In the genomic region with DNA sequence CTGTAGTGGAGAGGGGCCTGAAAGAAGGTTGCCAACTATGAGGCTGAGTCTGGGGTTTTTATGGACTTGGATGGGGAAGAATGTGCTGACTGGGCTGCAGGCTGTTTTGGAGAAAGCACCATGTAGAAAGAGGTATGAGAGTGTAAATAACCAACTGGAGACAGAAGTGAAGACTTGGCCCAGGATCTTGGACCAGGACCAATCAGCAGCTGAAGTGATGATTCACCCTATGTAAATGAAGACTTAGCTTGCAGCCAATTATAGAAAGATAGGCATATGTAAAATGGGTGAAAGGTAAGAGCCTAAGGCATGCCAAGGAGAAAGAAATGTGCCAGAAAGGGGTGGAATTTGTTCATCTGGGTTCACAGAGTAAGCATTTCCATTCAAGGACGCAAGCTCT, we compare ENCODE assay signal across 32 cellular contexts.
DNase-seq lines count a peak whose midpoint lies in the region; ATAC-seq and TF ChIP-seq lines count a peak whose summit lies in the region.
"Had no signal": no experiment of that assay in that cellular context is flagged by ENCODE, and none has a peak within 500 bp of the region (broad histone marks: within the 10 kb centered on the region; RNA-seq: fewer than 3 reads in every experiment).

No MANE protein-coding gene starts in this region.

- no peak overlapping the region for H3K4ac ChIP-seq in mesenchymal stem cell (ENCODE audit: low read depth in 1 of 2, low read length in 2 of 2)

- H3K4me3 Mint-ChIP-seq in T-cell: no peak overlapping the region
- H3K4me3 Mint-ChIP-seq: activated CD4-positive, alpha-beta T cell treated with anti-CD3 and anti-CD28 coated beads, Interleukin-2, amount 10 ng/mL, durations not matched to agents 7 days and 5 days; activated naive CD8-positive, alpha-beta T cell treated with anti-CD3 and anti-CD28 coated beads, Interleukin-2, amount 50 U/mL, for 24 hours; activated T-cell treated with anti-CD3 and anti-CD28 coated beads, Interleukin-2, amount 50 U/mL, for 24 hours; B cell; CD8-positive, alpha-beta T cell; H9; neural crest cell; WTC11 had no signal

- H2BK15ac ChIP-seq in mesenchymal stem cell (ENCODE audit: low read depth, poor library complexity, severe bottlenecking): no peak overlapping the region

- H3K4me2 ChIP-seq in PC-9 (peak overlapping the region; percentile 12; the same call in 1 of the 2 replicates), mammary epithelial cell (ENCODE audit: insufficient read depth, low read depth, low read length) (no peak overlapping the region), mesenchymal stem cell (ENCODE audit: low read length, poor library complexity, severe bottlenecking) (no peak overlapping the region)
- H3K4me2 ChIP-seq: smooth muscle cell had no signal

- H3K14ac ChIP-seq in mesenchymal stem cell (ENCODE audit: low read length in 2 of 2): no peak overlapping the region

- DNase-seq in ACHN: peak; percentile 6
- peak in 1 of 2 experiments; percentile 62 for DNase-seq in PC-9
- peak; percentile 6 for DNase-seq in mammary epithelial cell
- peak; percentile 0 for DNase-seq in mesenchymal stem cell
- DNase-seq in T-cell: no peak
- DNase-seq in tibial nerve (ENCODE audit: low spot score in 2 of 2): no peak
- DNase-seq in prostate gland (ENCODE audit: low spot score): no peak
- DNase-seq: activated CD4-positive, alpha-beta T cell treated with anti-CD3 and anti-CD28 coated beads, Interleukin-2, amount 10 ng/mL, durations not matched to agents 7 days and 5 days; activated gamma-delta T cell; activated naive CD8-positive, alpha-beta T cell treated with anti-CD3 and anti-CD28 coated beads, Interleukin-2, amount 50 U/mL, for 24 hours; activated T-cell treated with anti-CD3 and anti-CD28 coated beads, Interleukin-2, amount 50 U/mL, for 24 hours; CD8-positive, alpha-beta T cell; dorsolateral prefrontal cortex; H9; hypothalamus; NCI-H1436 treated with DMSO at 0.1 percent for 48 hours; NCI-H226; NCI-H526 treated with DMSO at 0.1 percent for 48 hours; Peyer's patch; right cardiac atrium; stimulated activated CD4-positive, alpha-beta T cell treated with anti-CD3 and anti-CD28 coated beads, Interleukin-1b, Interleukin-23, amount 100 ng/mL, for 48 hours; stimulated activated naive CD4-positive, alpha-beta T cell treated with Interleukin-2 at 50 U/mL for 16 hours; SW 1271; T1000 had no signal

- dilution Hi-C loops in mammary epithelial cell (cut with HindIII; ENCODE audit: low sequenced_read_pairs): no loop called here

- H3K27ac Mint-ChIP-seq in T-cell: no peak overlapping the region
- H3K27ac Mint-ChIP-seq: activated CD4-positive, alpha-beta T cell treated with anti-CD3 and anti-CD28 coated beads, Interleukin-2, amount 10 ng/mL, durations not matched to agents 7 days and 5 days; activated naive CD8-positive, alpha-beta T cell treated with anti-CD3 and anti-CD28 coated beads, Interleukin-2, amount 50 U/mL, for 24 hours; activated T-cell treated with anti-CD3 and anti-CD28 coated beads, Interleukin-2, amount 50 U/mL, for 24 hours; B cell; CD8-positive, alpha-beta T cell; WTC11 had no signal

- H3K36me3 ChIP-seq in PC-9 (ENCODE audit: low read depth) (no peaks in the 10 kb centered on the region), mammary epithelial cell (ENCODE audit: insufficient read depth, low read length) (no peaks in the 10 kb centered on the region), mesenchymal stem cell (ENCODE audit: control insufficient read depth in 1 of 2, insufficient read depth in 2 of 2, low read depth in 1 of 2, low read length in 2 of 2) (no peaks in the 10 kb centered on the region), tibial nerve (no peaks in the 10 kb centered on the region), prostate gland (no peaks in the 10 kb centered on the region)
- H3K36me3 ChIP-seq: Peyer's patch, vagina had no signal

- in situ Hi-C loops in ACHN (cut with HindIII; ENCODE audit: low pct_ligation_motif_present, low pct_unique_long_range_greater_than_20kb, low sequenced_read_pairs): no loop called here
- in situ Hi-C loops in mammary epithelial cell (cut with MboI; ENCODE audit: low sequenced_read_pairs in 2 of 2): no loop called here

- no peak overlapping the region for H3K23ac ChIP-seq in mesenchymal stem cell (ENCODE audit: low read length in 2 of 2)

- H3K27ac ChIP-seq in PC-9: no peak overlapping the region
- no peak overlapping the region for H3K27ac ChIP-seq in mammary epithelial cell (ENCODE audit: insufficient read depth, low read depth, low read length)
- H3K27ac ChIP-seq in mesenchymal stem cell (ENCODE audit: low read length, poor library complexity, severe bottlenecking): no peak overlapping the region
- H3K27ac ChIP-seq in tibial nerve: no peak overlapping the region
- no peak overlapping the region for H3K27ac ChIP-seq in prostate gland
- H3K27ac ChIP-seq: dorsolateral prefrontal cortex, parathyroid adenoma, Peyer's patch, vagina had no signal

- H3K4me1 ChIP-seq in PC-9 (replicated peaks; ENCODE audit: insufficient read depth) (peaks cover 10% of the 10 kb centered on the region), mammary epithelial cell (ENCODE audit: insufficient read depth, low read length) (no peaks in the 10 kb centered on the region), mesenchymal stem cell (ENCODE audit: control insufficient read depth, insufficient read depth, low read depth, low read length) (no peaks in the 10 kb centered on the region), tibial nerve (no peaks in the 10 kb centered on the region), prostate gland (replicated peaks) (no peaks in the 10 kb centered on the region)
- H3K4me1 ChIP-seq: parathyroid adenoma, Peyer's patch, vagina had no signal

- no peak overlapping the region for H4K91ac ChIP-seq in mesenchymal stem cell (ENCODE audit: low read length)

- TF ChIP-seq CTCF in PC-9 (conservative IDR thresholded peaks at IDR 0.05): no peak
- no peak for TF ChIP-seq CTCF in mammary epithelial cell (conservative IDR thresholded peaks at IDR 0.05 in 1 of 2, IDR thresholded peaks at IDR 0.05 in 1 of 2; ENCODE audit: extremely low read depth in 1 of 2, insufficient read depth in 1 of 2, low read depth in 1 of 2, low read length in 2 of 2)
- no peak for TF ChIP-seq CTCF in tibial nerve (IDR thresholded peaks at IDR 0.05)
- TF ChIP-seq CTCF in prostate gland (IDR thresholded peaks at IDR 0.05): no peak

- WGBS in mammary epithelial cell (ENCODE audit: low coverage, missing lambda C conversion rate): 25% methylated on average over 1 of the region's 1 CpG
- 86% methylated on average over 1 of the region's 1 CpG for WGBS in mesenchymal stem cell
- 73 to 80% methylated on average over 1 of the region's 1 CpG for WGBS in tibial nerve, 2 donors
- WGBS in prostate gland: 50% methylated on average over 1 of the region's 1 CpG

- H2AK5ac ChIP-seq in mesenchymal stem cell (ENCODE audit: low read length, severe bottlenecking): no peak overlapping the region

- H4K20me1 ChIP-seq in PC-9 (ENCODE audit: insufficient read depth): no peaks in the 10 kb centered on the region
- no peaks in the 10 kb centered on the region for H4K20me1 ChIP-seq in mammary epithelial cell (ENCODE audit: insufficient read depth, low read length)

- POLR2A ChIA-PET in PC-9 (lab: Charles Lee; ENCODE audit: unreplicated experiment) (no interaction called here), T-cell (lab: Charles Lee) (no interaction called here)

- H3K9me3 ChIP-seq in PC-9 (ENCODE audit: insufficient read depth, low read depth): peaks cover 7% of the 10 kb centered on the region; the same call in 1 of the 2 replicates
- H3K9me3 ChIP-seq in mammary epithelial cell (replicated peaks; ENCODE audit: insufficient read depth, low read length): no peaks in the 10 kb centered on the region
- peaks cover 21% of the 10 kb centered on the region for H3K9me3 ChIP-seq in mesenchymal stem cell (ENCODE audit: control insufficient read depth, low read length)
- no peaks in the 10 kb centered on the region for H3K9me3 ChIP-seq in tibial nerve
- H3K9me3 ChIP-seq in prostate gland: no peaks in the 10 kb centered on the region
- H3K9me3 ChIP-seq: Peyer's patch, vagina had no signal

- intact Hi-C loops in PC-9 (cut with micrococcal nuclease; ENCODE audit: unreplicated experiment) (no loop called here), mammary epithelial cell (cut with micrococcal nuclease) (no loop called here), prostate gland (cut with DNase I) (no loop called here)

- no peak overlapping the region for H4K8ac ChIP-seq in mesenchymal stem cell (ENCODE audit: low read length)

- no peaks in the 10 kb centered on the region for H3K79me1 ChIP-seq in mesenchymal stem cell (replicated peaks; ENCODE audit: low read length, poor library complexity, severe bottlenecking)

- H3F3A ChIP-seq in PC-9 (ENCODE audit: insufficient read depth, low read depth): no peaks in the 10 kb centered on the region

- H3K9me3 Mint-ChIP-seq in T-cell: peaks cover 0 to 5% (median 0%) of the 10 kb centered on the region in 3 donors
- H3K9me3 Mint-ChIP-seq: activated CD4-positive, alpha-beta T cell treated with anti-CD3 and anti-CD28 coated beads, Interleukin-2, amount 10 ng/mL, durations not matched to agents 7 days and 5 days; activated naive CD8-positive, alpha-beta T cell treated with anti-CD3 and anti-CD28 coated beads, Interleukin-2, amount 50 U/mL, for 24 hours; CD8-positive, alpha-beta T cell had no signal

- no peak overlapping the region for H2BK120ac ChIP-seq in mesenchymal stem cell (ENCODE audit: low read depth, low read length)

- H2BK5ac ChIP-seq in mesenchymal stem cell (ENCODE audit: low read depth, low read length, poor library complexity, severe bottlenecking): no peak overlapping the region

- H3K9ac ChIP-seq in mammary epithelial cell (ENCODE audit: insufficient read depth, low read length) (no peak overlapping the region), mesenchymal stem cell (ENCODE audit: low read length) (no peak overlapping the region)
- H3K9ac ChIP-seq: parathyroid adenoma had no signal

- H2BK12ac ChIP-seq in mesenchymal stem cell (ENCODE audit: low read length in 2 of 2): no peak overlapping the region

- no TSS peak for BruUV-seq in PC-9 (replicated peaks; lab: Mats Ljungman, UMichigan)
- BruUV-seq in mammary epithelial cell (replicated peaks; lab: Mats Ljungman, UMichigan): no TSS peak

- ATAC-seq in T-cell (replicated peaks in 1 of 4): no peak
- no peak for ATAC-seq in GM19324 (IDR thresholded peaks at IDR 0.05; ENCODE audit: low FRiP score, unreplicated experiment)
- ATAC-seq: activated naive CD8-positive, alpha-beta T cell treated with anti-CD3 and anti-CD28 coated beads, Interleukin-2, amount 50 U/mL, for 24 hours; CD8-positive, alpha-beta T cell; HepG2; right cardiac atrium; WTC11 had no signal

- H3K4me3 ChIP-seq in PC-9 (no peak overlapping the region), mammary epithelial cell (replicated peaks in 1 of 3; ENCODE audit: insufficient read depth in 1 of 3, low read depth in 2 of 3, low read length in 3 of 3) (no peak overlapping the region), mesenchymal stem cell (ENCODE audit: insufficient read depth in 1 of 2, low read depth in 1 of 2, low read length in 2 of 2) (no peak overlapping the region), tibial nerve (no peak overlapping the region), prostate gland (no peak overlapping the region)
- H3K4me3 ChIP-seq: dorsolateral prefrontal cortex, Peyer's patch, smooth muscle cell, vagina had no signal

- no peak overlapping the region for H3K18ac ChIP-seq in mesenchymal stem cell (ENCODE audit: low read depth in 1 of 2, low read length in 2 of 2)

- H3K79me2 ChIP-seq in PC-9 (ENCODE audit: low read depth) (no peaks in the 10 kb centered on the region), mammary epithelial cell (ENCODE audit: insufficient read depth, low read length) (no peaks in the 10 kb centered on the region)
- H3K79me2 ChIP-seq: parathyroid adenoma had no signal

- H3K27me3 ChIP-seq in PC-9 (ENCODE audit: insufficient read depth, low read depth): no peaks in the 10 kb centered on the region
- H3K27me3 ChIP-seq in mammary epithelial cell (ENCODE audit: insufficient read depth, low read length): no peaks in the 10 kb centered on the region
- H3K27me3 ChIP-seq in mesenchymal stem cell (ENCODE audit: control insufficient read depth in 1 of 2, insufficient read depth in 1 of 2, low read length in 2 of 2): no peaks in the 10 kb centered on the region
- H3K27me3 ChIP-seq in tibial nerve: no peaks in the 10 kb centered on the region
- no peaks in the 10 kb centered on the region for H3K27me3 ChIP-seq in prostate gland (replicated peaks; ENCODE audit: insufficient read depth)
- H3K27me3 ChIP-seq: Peyer's patch, vagina had no signal

- no peaks in the 10 kb centered on the region for H3K9me2 ChIP-seq in PC-9 (ENCODE audit: insufficient read depth)

- no peaks in the 10 kb centered on the region for H3K4me1 Mint-ChIP-seq in T-cell
- H3K4me1 Mint-ChIP-seq: activated CD4-positive, alpha-beta T cell treated with anti-CD3 and anti-CD28 coated beads, Interleukin-2, amount 10 ng/mL, durations not matched to agents 7 days and 5 days; activated naive CD8-positive, alpha-beta T cell treated with anti-CD3 and anti-CD28 coated beads, Interleukin-2, amount 50 U/mL, for 24 hours; B cell had no signal

- TF ChIP-seq POLR2A in tibial nerve (IDR thresholded peaks at IDR 0.05): no peak
- no peak for TF ChIP-seq POLR2A in prostate gland (IDR thresholded peaks at IDR 0.05)

- H3K36me3 Mint-ChIP-seq in T-cell: no peaks in the 10 kb centered on the region
- H3K36me3 Mint-ChIP-seq: CD8-positive, alpha-beta T cell; WTC11 had no signal

- no peaks in the 10 kb centered on the region for H3K27me3 Mint-ChIP-seq in T-cell
- H3K27me3 Mint-ChIP-seq: activated CD4-positive, alpha-beta T cell treated with anti-CD3 and anti-CD28 coated beads, Interleukin-2, amount 10 ng/mL, durations not matched to agents 7 days and 5 days; activated naive CD8-positive, alpha-beta T cell treated with anti-CD3 and anti-CD28 coated beads, Interleukin-2, amount 50 U/mL, for 24 hours; activated T-cell treated with anti-CD3 and anti-CD28 coated beads, Interleukin-2, amount 50 U/mL, for 24 hours; B cell had no signal

- H2AFZ ChIP-seq in PC-9 (no peak overlapping the region), mammary epithelial cell (ENCODE audit: low read depth, low read length) (no peak overlapping the region), mesenchymal stem cell (ENCODE audit: low read depth, low read length) (no peak overlapping the region)
- H2AFZ ChIP-seq: parathyroid adenoma had no signal

- no peak for TF ChIP-seq EP300 in tibial nerve (IDR thresholded peaks at IDR 0.05)

- CTCF ChIA-PET in PC-9 (lab: Charles Lee) (no interaction called here), mammary epithelial cell (lab: Charles Lee; ENCODE audit: low non-redundant PET) (no interaction called here), T-cell (lab: Charles Lee) (no interaction called here)

Comparison
In these comparisons a context has a peak if more than half of its experiments do, and no peak if none do; other contexts are left out.
1. DNase-seq: peak in ACHN (single experiment), mammary epithelial cell (single experiment) and mesenchymal stem cell (single experiment); none in T-cell (0 of 34), tibial nerve (0 of 2) and prostate gland (single experiment).